In genomic region chr10:102743078-102743587, GRCh38 we compare ENCODE assay signal across 8 cellular contexts. TPM values are rescaled to one million over a fixed set of nuclear protein-coding genes. Genes with fewer than 3 reads are reported as not detected.
A peak's percentile ranks its signal among the peaks of the same experiment; 100 is the strongest.
DNase-seq lines count a peak whose midpoint lies in the region; ATAC-seq and TF ChIP-seq lines count a peak whose summit lies in the region.

No MANE protein-coding gene starts in this region.

- intact Hi-C loops in activated CD4-positive, alpha-beta T cell treated with anti-CD3 and anti-CD28 coated beads for 36 hours (cut with DNase I, micrococcal nuclease) = loop anchor here (1.0 to 2.0 kb wide), 12 partner anchors 29 to 625 kb away; partner anchors contain the start of genes ARL3 (in 2 of the 2), BORCS7 (in 2 of the 2), SFXN2 (in 2 of the 2) and ACTR1A (in 1 of the 2)
- intact Hi-C loops in head of caudate nucleus (cut with DNase I) = no loop called here

- H3K36me3 Mint-ChIP-seq in activated CD4-positive, alpha-beta T cell treated with anti-CD3 and anti-CD28 coated beads for 36 hours (ENCODE audit: low read depth) = peaks cover 3% of the 10 kb centered on the region
- H3K36me3 Mint-ChIP-seq in stimulated activated naive CD8-positive, alpha-beta T cell treated with anti-CD3 and anti-CD28 coated beads, Interleukin-15, Interleukin-2, amounts not matched to agents 100 ng/mL and 50 ng/mL, for 24 hours (ENCODE audit: low read depth) = peaks cover under 1% of the 10 kb centered on the region

- no peak for TF ChIP-seq CTCF in SU-DHL-6 (IDR thresholded peaks at IDR 0.05; ENCODE audit: insufficient read depth, low read length, poor library complexity, severe bottlenecking)

- peaks cover 5% of the 10 kb centered on the region for H3K9me3 Mint-ChIP-seq in activated CD4-positive, alpha-beta T cell treated with anti-CD3 and anti-CD28 coated beads for 36 hours (ENCODE audit: low read depth)
- H3K9me3 Mint-ChIP-seq in stimulated activated naive CD8-positive, alpha-beta T cell treated with anti-CD3 and anti-CD28 coated beads, Interleukin-15, Interleukin-2, amounts not matched to agents 100 ng/mL and 50 ng/mL, for 24 hours = peaks cover 6% of the 10 kb centered on the region

- DNase-seq in activated CD4-positive, alpha-beta T cell treated with anti-CD3 and anti-CD28 coated beads for 36 hours = no peak
- no peak for DNase-seq in activated CD4-positive, alpha-beta T cell treated with anti-CD3 and anti-CD28 coated beads, Interleukin-2, amount 50 U/mL, for 4 hours
- DNase-seq in head of caudate nucleus (no peak), putamen (ENCODE audit: low spot score) (no peak)

- peaks cover 36% of the 10 kb centered on the region for H3K79me2 ChIP-seq in SU-DHL-6 (ENCODE audit: insufficient read depth, low read length)

- no peaks in the 10 kb centered on the region for H4K20me1 ChIP-seq in SU-DHL-6 (ENCODE audit: low read depth, low read length)

- ATAC-seq in activated CD4-positive, alpha-beta T cell treated with anti-CD3 and anti-CD28 coated beads for 36 hours = no peak
- ATAC-seq in HG03139 (IDR thresholded peaks at IDR 0.05; ENCODE audit: unreplicated experiment) = no peak

- H3K9ac ChIP-seq in SU-DHL-6 (ENCODE audit: low read length) = no peak overlapping the region
- no peak overlapping the region for H3K9ac ChIP-seq in iPS-18a (ENCODE audit: low read length)

- H3F3A ChIP-seq in SU-DHL-6 (ENCODE audit: insufficient read depth) = peaks cover 6% of the 10 kb centered on the region; the same call in 1 of the 2 replicates

- POLR2A ChIA-PET in activated CD4-positive, alpha-beta T cell treated with anti-CD3 and anti-CD28 coated beads for 36 hours (lab: Charles Lee) = interaction anchor here (0.8 to 1.1 kb wide), 2 partner anchors 29 to 60 kb away, joined by 3 to 5 read pairs; partner anchors contain the start of gene ARL3

- peak overlapping the region; percentile 92 for H3K4me3 Mint-ChIP-seq in activated CD4-positive, alpha-beta T cell treated with anti-CD3 and anti-CD28 coated beads for 36 hours
- peak overlapping the region; percentile 99 for H3K4me3 Mint-ChIP-seq in stimulated activated naive CD8-positive, alpha-beta T cell treated with anti-CD3 and anti-CD28 coated beads, Interleukin-15, Interleukin-2, amounts not matched to agents 100 ng/mL and 50 ng/mL, for 24 hours

- CTCF ChIA-PET in activated CD4-positive, alpha-beta T cell treated with anti-CD3 and anti-CD28 coated beads for 36 hours (lab: Charles Lee) = interaction anchor here (0.6 to 1.5 kb wide), 7 partner anchors 9 to 174 kb away, joined by 3 to 8 read pairs (median 3); partner anchors contain the start of genes CNNM2 and TRIM8

- H3K4me3 ChIP-seq in SU-DHL-6 (ENCODE audit: insufficient read depth, low read length, poor library complexity, severe bottlenecking) = no peak overlapping the region
- H3K4me3 ChIP-seq in iPS-18a (ENCODE audit: low read length) = peak overlapping the region; percentile 42

- no peaks in the 10 kb centered on the region; the same call in 1 of the 2 replicates for H3K9me2 ChIP-seq in SU-DHL-6 (replicated peaks; ENCODE audit: insufficient read depth, low read length)

- peak overlapping the region; percentile 82 for H3K27ac Mint-ChIP-seq in activated CD4-positive, alpha-beta T cell treated with anti-CD3 and anti-CD28 coated beads for 36 hours
- peak overlapping the region; percentile 80 for H3K27ac Mint-ChIP-seq in stimulated activated naive CD8-positive, alpha-beta T cell treated with anti-CD3 and anti-CD28 coated beads, Interleukin-15, Interleukin-2, amounts not matched to agents 100 ng/mL and 50 ng/mL, for 24 hours

- H3K27ac ChIP-seq in SU-DHL-6 (ENCODE audit: low read depth, low read length) (peak overlapping the region; percentile 24; the same call in 1 of the 2 replicates), iPS-18a (ENCODE audit: low read length) (no peak overlapping the region)

- H3K4me2 ChIP-seq in SU-DHL-6 (ENCODE audit: low read depth, low read length, poor library complexity, severe bottlenecking) = peak overlapping the region; percentile 41

- H3K27me3 Mint-ChIP-seq in activated CD4-positive, alpha-beta T cell treated with anti-CD3 and anti-CD28 coated beads for 36 hours = no peaks in the 10 kb centered on the region
- H3K27me3 Mint-ChIP-seq in stimulated activated naive CD8-positive, alpha-beta T cell treated with anti-CD3 and anti-CD28 coated beads, Interleukin-15, Interleukin-2, amounts not matched to agents 100 ng/mL and 50 ng/mL, for 24 hours = no peaks in the 10 kb centered on the region

- H3K27me3 ChIP-seq in SU-DHL-6 (ENCODE audit: low read length) (no peaks in the 10 kb centered on the region), iPS-18a (ENCODE audit: control insufficient read depth, insufficient read depth, low read length) (no peaks in the 10 kb centered on the region)

- H3K36me3 ChIP-seq in SU-DHL-6 (ENCODE audit: low read length) (no peaks in the 10 kb centered on the region), iPS-18a (ENCODE audit: control insufficient read depth, low read depth, low read length) (peaks cover 4% of the 10 kb centered on the region)

- peaks cover 35% of the 10 kb centered on the region for H3K4me1 Mint-ChIP-seq in activated CD4-positive, alpha-beta T cell treated with anti-CD3 and anti-CD28 coated beads for 36 hours
- H3K4me1 Mint-ChIP-seq in stimulated activated naive CD8-positive, alpha-beta T cell treated with anti-CD3 and anti-CD28 coated beads, Interleukin-15, Interleukin-2, amounts not matched to agents 100 ng/mL and 50 ng/mL, for 24 hours (ENCODE audit: low read depth) = peaks cover 43% of the 10 kb centered on the region

- H2AFZ ChIP-seq in SU-DHL-6 (ENCODE audit: low read depth, low read length, severe bottlenecking) = peak overlapping the region; percentile 93

- H3K9me3 ChIP-seq in SU-DHL-6 (ENCODE audit: insufficient read depth, low read length) = no peaks in the 10 kb centered on the region
- no peaks in the 10 kb centered on the region for H3K9me3 ChIP-seq in iPS-18a (ENCODE audit: control insufficient read depth, low read depth, low read length)

- H3K4me1 ChIP-seq in iPS-18a (ENCODE audit: control insufficient read depth, low read depth, low read length) = peaks cover 4% of the 10 kb centered on the region

RNA-seq across cellular contexts. Expression of gene WBP1L, which starts 0.6 kb away (rescaled TPM):
- 10 to 100 TPM; 14.9 to 16.4 TPM for total RNA-seq in activated CD4-positive, alpha-beta T cell treated with anti-CD3 and anti-CD28 coated beads for 36 hours

RNA-seq across cellular contexts. Expression of gene SFXN2, which starts 28.7 kb away (rescaled TPM):
- 10 to 100 TPM; 18.2 to 20.7 TPM for total RNA-seq in activated CD4-positive, alpha-beta T cell treated with anti-CD3 and anti-CD28 coated beads for 36 hours

RNA-seq across cellular contexts. Expression of gene ARL3, which starts 28.9 kb away (rescaled TPM):
- 1 to 10 TPM; 6.4 to 6.9 TPM for total RNA-seq in activated CD4-positive, alpha-beta T cell treated with anti-CD3 and anti-CD28 coated beads for 36 hours
